Comparison of ENCODE assay signal across 2 cellular contexts in genomic region chr19:56161534-56161933, GRCh38.
A peak's percentile ranks its signal among the peaks of the same experiment; 100 is the strongest.
TF ChIP-seq lines count a peak whose summit lies in the region.

No MANE protein-coding gene starts in this region.

TF ChIP-seq in Ishikawa, 13 proteins besides CTCF, POLR2A, EP300 and RAD21:
- TF ChIP-seq ZBTB7A (IDR thresholded peaks at IDR 0.05; ENCODE audit: low read depth) = no peak
- TF ChIP-seq, protein P1, sequence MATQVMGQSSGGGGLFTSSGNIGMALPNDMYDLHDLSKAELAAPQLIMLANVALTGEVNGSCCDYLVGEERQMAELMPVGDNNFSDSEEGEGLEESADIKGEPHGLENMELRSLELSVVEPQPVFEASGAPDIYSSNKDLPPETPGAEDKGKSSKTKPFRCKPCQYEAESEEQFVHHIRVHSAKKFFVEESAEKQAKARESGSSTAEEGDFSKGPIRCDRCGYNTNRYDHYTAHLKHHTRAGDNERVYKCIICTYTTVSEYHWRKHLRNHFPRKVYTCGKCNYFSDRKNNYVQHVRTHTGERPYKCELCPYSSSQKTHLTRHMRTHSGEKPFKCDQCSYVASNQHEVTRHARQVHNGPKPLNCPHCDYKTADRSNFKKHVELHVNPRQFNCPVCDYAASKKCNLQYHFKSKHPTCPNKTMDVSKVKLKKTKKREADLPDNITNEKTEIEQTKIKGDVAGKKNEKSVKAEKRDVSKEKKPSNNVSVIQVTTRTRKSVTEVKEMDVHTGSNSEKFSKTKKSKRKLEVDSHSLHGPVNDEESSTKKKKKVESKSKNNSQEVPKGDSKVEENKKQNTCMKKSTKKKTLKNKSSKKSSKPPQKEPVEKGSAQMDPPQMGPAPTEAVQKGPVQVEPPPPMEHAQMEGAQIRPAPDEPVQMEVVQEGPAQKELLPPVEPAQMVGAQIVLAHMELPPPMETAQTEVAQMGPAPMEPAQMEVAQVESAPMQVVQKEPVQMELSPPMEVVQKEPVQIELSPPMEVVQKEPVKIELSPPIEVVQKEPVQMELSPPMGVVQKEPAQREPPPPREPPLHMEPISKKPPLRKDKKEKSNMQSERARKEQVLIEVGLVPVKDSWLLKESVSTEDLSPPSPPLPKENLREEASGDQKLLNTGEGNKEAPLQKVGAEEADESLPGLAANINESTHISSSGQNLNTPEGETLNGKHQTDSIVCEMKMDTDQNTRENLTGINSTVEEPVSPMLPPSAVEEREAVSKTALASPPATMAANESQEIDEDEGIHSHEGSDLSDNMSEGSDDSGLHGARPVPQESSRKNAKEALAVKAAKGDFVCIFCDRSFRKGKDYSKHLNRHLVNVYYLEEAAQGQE (IDR thresholded peaks at IDR 0.05; ENCODE audit: low read depth) = peak; percentile 46
TF ChIP-seq in Ishikawa: peak in this region for 1.

TF ChIP-seq in HepG2, 621 proteins besides CTCF, POLR2A, EP300 and RAD21:
- TF ChIP-seq CREBL2 (CRISPR knock-in tag; IDR thresholded peaks at IDR 0.05; ENCODE audit: borderline replicate concordance) (no peak), CBX5 (CRISPR knock-in tag; IDR thresholded peaks at IDR 0.05; ENCODE audit: borderline replicate concordance) (no peak), ZNF704 (CRISPR knock-in tag; IDR thresholded peaks at IDR 0.05; ENCODE audit: borderline replicate concordance) (no peak), ZNF639 (CRISPR knock-in tag; conservative IDR thresholded peaks at IDR 0.05) (no peak), GZF1 (CRISPR knock-in tag; IDR thresholded peaks at IDR 0.05) (no peak), NONO (IDR thresholded peaks at IDR 0.05) (no peak), NONO (CRISPR knock-in tag; conservative IDR thresholded peaks at IDR 0.05) (no peak), ZNF549 (CRISPR knock-in tag; IDR thresholded peaks at IDR 0.05) (no peak), SUZ12 (IDR thresholded peaks at IDR 0.05; ENCODE audit: low read depth, low read length) (no peak), AGO2 (optimal IDR thresholded peaks at IDR 0.05; ENCODE audit: low read depth, low read length) (peak; percentile 93), ZNF776 (CRISPR knock-in tag; IDR thresholded peaks at IDR 0.05) (no peak), PHF8 (CRISPR knock-in tag; IDR thresholded peaks at IDR 0.05) (no peak), CBX2 (IDR thresholded peaks at IDR 0.05; ENCODE audit: low read depth, low read length) (no peak), CBX2 (CRISPR knock-in tag; IDR thresholded peaks at IDR 0.05; ENCODE audit: low read depth) (no peak), RBM22 (optimal IDR thresholded peaks at IDR 0.05; ENCODE audit: low read length) (peak; percentile 20)
- TF ChIP-seq, protein P2, sequence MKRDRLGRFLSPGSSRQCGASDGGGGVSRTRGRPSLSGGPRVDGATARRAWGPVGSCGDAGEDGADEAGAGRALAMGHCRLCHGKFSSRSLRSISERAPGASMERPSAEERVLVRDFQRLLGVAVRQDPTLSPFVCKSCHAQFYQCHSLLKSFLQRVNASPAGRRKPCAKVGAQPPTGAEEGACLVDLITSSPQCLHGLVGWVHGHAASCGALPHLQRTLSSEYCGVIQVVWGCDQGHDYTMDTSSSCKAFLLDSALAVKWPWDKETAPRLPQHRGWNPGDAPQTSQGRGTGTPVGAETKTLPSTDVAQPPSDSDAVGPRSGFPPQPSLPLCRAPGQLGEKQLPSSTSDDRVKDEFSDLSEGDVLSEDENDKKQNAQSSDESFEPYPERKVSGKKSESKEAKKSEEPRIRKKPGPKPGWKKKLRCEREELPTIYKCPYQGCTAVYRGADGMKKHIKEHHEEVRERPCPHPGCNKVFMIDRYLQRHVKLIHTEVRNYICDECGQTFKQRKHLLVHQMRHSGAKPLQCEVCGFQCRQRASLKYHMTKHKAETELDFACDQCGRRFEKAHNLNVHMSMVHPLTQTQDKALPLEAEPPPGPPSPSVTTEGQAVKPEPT (CRISPR knock-in tag; IDR thresholded peaks at IDR 0.05; ENCODE audit: low read depth) = no peak
- TF ChIP-seq, protein P3, sequence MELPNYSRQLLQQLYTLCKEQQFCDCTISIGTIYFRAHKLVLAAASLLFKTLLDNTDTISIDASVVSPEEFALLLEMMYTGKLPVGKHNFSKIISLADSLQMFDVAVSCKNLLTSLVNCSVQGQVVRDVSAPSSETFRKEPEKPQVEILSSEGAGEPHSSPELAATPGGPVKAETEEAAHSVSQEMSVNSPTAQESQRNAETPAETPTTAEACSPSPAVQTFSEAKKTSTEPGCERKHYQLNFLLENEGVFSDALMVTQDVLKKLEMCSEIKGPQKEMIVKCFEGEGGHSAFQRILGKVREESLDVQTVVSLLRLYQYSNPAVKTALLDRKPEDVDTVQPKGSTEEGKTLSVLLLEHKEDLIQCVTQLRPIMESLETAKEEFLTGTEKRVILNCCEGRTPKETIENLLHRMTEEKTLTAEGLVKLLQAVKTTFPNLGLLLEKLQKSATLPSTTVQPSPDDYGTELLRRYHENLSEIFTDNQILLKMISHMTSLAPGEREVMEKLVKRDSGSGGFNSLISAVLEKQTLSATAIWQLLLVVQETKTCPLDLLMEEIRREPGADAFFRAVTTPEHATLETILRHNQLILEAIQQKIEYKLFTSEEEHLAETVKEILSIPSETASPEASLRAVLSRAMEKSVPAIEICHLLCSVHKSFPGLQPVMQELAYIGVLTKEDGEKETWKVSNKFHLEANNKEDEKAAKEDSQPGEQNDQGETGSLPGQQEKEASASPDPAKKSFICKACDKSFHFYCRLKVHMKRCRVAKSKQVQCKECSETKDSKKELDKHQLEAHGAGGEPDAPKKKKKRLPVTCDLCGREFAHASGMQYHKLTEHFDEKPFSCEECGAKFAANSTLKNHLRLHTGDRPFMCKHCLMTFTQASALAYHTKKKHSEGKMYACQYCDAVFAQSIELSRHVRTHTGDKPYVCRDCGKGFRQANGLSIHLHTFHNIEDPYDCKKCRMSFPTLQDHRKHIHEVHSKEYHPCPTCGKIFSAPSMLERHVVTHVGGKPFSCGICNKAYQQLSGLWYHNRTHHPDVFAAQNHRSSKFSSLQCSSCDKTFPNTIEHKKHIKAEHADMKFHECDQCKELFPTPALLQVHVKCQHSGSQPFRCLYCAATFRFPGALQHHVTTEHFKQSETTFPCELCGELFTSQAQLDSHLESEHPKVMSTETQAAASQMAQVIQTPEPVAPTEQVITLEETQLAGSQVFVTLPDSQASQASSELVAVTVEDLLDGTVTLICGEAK (IDR thresholded peaks at IDR 0.05) = no peak
- TF ChIP-seq, protein P3 (CRISPR knock-in tag; IDR thresholded peaks at IDR 0.05) = no peak
- TF ChIP-seq, protein P4, sequence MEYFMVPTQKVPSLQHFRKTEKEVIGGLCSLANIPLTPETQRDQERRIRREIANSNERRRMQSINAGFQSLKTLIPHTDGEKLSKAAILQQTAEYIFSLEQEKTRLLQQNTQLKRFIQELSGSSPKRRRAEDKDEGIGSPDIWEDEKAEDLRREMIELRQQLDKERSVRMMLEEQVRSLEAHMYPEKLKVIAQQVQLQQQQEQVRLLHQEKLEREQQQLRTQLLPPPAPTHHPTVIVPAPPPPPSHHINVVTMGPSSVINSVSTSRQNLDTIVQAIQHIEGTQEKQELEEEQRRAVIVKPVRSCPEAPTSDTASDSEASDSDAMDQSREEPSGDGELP (IDR thresholded peaks at IDR 0.05; ENCODE audit: borderline replicate concordance, low read depth) = no peak
